In genomic region chr6:141688916-141689315, GRCh38 we compare ENCODE assay signal across 17 cellular contexts.
DNase-seq lines count a peak whose midpoint lies in the region; ATAC-seq and TF ChIP-seq lines count a peak whose summit lies in the region.
"Had no signal": no experiment of that assay in that cellular context is flagged by ENCODE, and none has a peak within 500 bp of the region (broad histone marks: within the 10 kb centered on the region; RNA-seq: fewer than 3 reads in every experiment).

No MANE protein-coding gene starts in this region.

- H3K79me2 ChIP-seq in SK-N-SH (ENCODE audit: insufficient read depth), result no peaks in the 10 kb centered on the region

- POLR2A ChIA-PET in SK-N-SH (lab: Yijun Ruan, JAX), result no interaction called here

- H3K9me2 ChIP-seq in SK-N-SH, result no peaks in the 10 kb centered on the region

- H3K27ac ChIP-seq in SK-N-SH (ENCODE audit: low read depth in 2 of 2, low read length in 1 of 2), result no peak overlapping the region
- H3K27ac ChIP-seq: C4-2B had no signal

- no peak for TF ChIP-seq RAD21 in SK-N-SH (IDR thresholded peaks at IDR 0.05; ENCODE audit: low read length)

- CTCF ChIA-PET in SK-N-SH (lab: Yijun Ruan, JAX), result no interaction called here

- H3K4me2 ChIP-seq in SK-N-SH, result no peak overlapping the region

- H3F3A ChIP-seq in SK-N-SH (replicated peaks; ENCODE audit: insufficient read depth), result peaks cover 8% of the 10 kb centered on the region

- in situ Hi-C loops in GM13976 (cut with MboI; ENCODE audit: low sequenced_read_pairs, unreplicated experiment), result loop anchor here (25.0 kb wide), 1 partner anchor 423 kb away; no protein-coding TSS in a partner anchor

- 16% methylated on average over 2 of the region's 2 CpGs for WGBS in SK-N-SH (ENCODE audit: low lambda C conversion rate)

- H2AFZ ChIP-seq in SK-N-SH (ENCODE audit: low read depth), result no peak overlapping the region

- no peak for TF ChIP-seq EP300 in SK-N-SH (IDR thresholded peaks at IDR 0.05; ENCODE audit: borderline replicate concordance in 1 of 2, low read depth in 1 of 2, low read length in 1 of 2)

- ATAC-seq in GM19395 (IDR thresholded peaks at IDR 0.05; ENCODE audit: unreplicated experiment), result peak; percentile 90
- peak; percentile 67 for ATAC-seq in HG02763 (IDR thresholded peaks at IDR 0.05; ENCODE audit: unreplicated experiment)
- peak; percentile 84 for ATAC-seq in HG03432 (IDR thresholded peaks at IDR 0.05; ENCODE audit: unreplicated experiment)
- ATAC-seq: natural killer cell treated with Interleukin-12 subunit alpha and Interleukin-12 subunit beta and Interleukin-15 and Interleukin-18, amount 100 ng/mL, for 72 hours; Panc1 had no signal

- H3K4me1 ChIP-seq in SK-N-SH (ENCODE audit: control insufficient read depth in 1 of 2, insufficient read depth in 2 of 2, low read depth in 1 of 2, low read length in 1 of 2), result no peaks in the 10 kb centered on the region

- H3K9ac ChIP-seq in SK-N-SH, result no peak overlapping the region

- no peaks in the 10 kb centered on the region for H3K27me3 ChIP-seq in SK-N-SH (ENCODE audit: insufficient read depth)

- TF ChIP-seq CTCF in GM13976 (IDR thresholded peaks at IDR 0.05; ENCODE audit: borderline replicate concordance, control extremely low read depth, extremely low read depth, insufficient read depth, missing control alignments), result no peak
- no peak for TF ChIP-seq CTCF in SK-N-SH (IDR thresholded peaks at IDR 0.05)

- H3K36me3 ChIP-seq in SK-N-SH (replicated peaks in 1 of 2; ENCODE audit: control insufficient read depth in 1 of 2, insufficient read depth in 2 of 2, low read length in 1 of 2), result peaks cover 0 to 8% of the 10 kb centered on the region in 2 experiments

- no peaks in the 10 kb centered on the region for H4K20me1 ChIP-seq in SK-N-SH (ENCODE audit: insufficient read depth)

- H3K9me3 ChIP-seq in SK-N-SH, result no peaks in the 10 kb centered on the region

- no peak overlapping the region for H3K4me3 ChIP-seq in SK-N-SH (ENCODE audit: low read depth in 2 of 2, low read length in 1 of 2)

- peak; percentile 15 for DNase-seq in GM13976 (ENCODE audit: low spot score)
- DNase-seq in SK-N-SH, result no peak
- DNase-seq in nucleus accumbens (lab: John Stamatoyannopoulos, UW), result no peak
- DNase-seq in SW 1271 (lab: John Stamatoyannopoulos, UW), result no peak
- DNase-seq in RPMI8226, result no peak
- DNase-seq: amniotic stem cell; DMS79; mammary epithelial cell; NCI-H187; stimulated activated CD4-positive, alpha-beta T cell treated with anti-CD3 and anti-CD28 coated beads, Interleukin-15, amount 100 ng/mL, for 24 hours; substantia nigra had no signal

TF ChIP-seq in SK-N-SH, 30 proteins besides CTCF, POLR2A, EP300 and RAD21:
- TF ChIP-seq FOSL2 (IDR thresholded peaks at IDR 0.05; ENCODE audit: borderline replicate concordance, low read depth), result no peak
- TF ChIP-seq JUND (IDR thresholded peaks at IDR 0.05), result no peak
- TF ChIP-seq RXRA (IDR thresholded peaks at IDR 0.05; ENCODE audit: borderline replicate concordance, low read depth), result no peak
- no peak for TF ChIP-seq PBX3 (IDR thresholded peaks at IDR 0.05)
- no peak for TF ChIP-seq IRF3 (IDR thresholded peaks at IDR 0.05; ENCODE audit: low read depth, low read length)
- no peak for TF ChIP-seq SMC3 (IDR thresholded peaks at IDR 0.05; ENCODE audit: low read depth, low read length)
- TF ChIP-seq GATA2 (CRISPR knock-in tag; IDR thresholded peaks at IDR 0.05), result no peak
